ENCODE assay signal across 10 cellular contexts in genomic region chr19:49403404-49404187, GRCh38. TPM values are rescaled to one million over a fixed set of nuclear protein-coding genes. Genes with fewer than 3 reads are reported as not detected.
DNase-seq lines count a peak whose midpoint lies in the region; ATAC-seq and TF ChIP-seq lines count a peak whose summit lies in the region.
"Had no signal": no experiment of that assay in that cellular context is flagged by ENCODE, and none has a peak within 500 bp of the region (broad histone marks: within the 10 kb centered on the region; RNA-seq: fewer than 3 reads in every experiment).

No MANE protein-coding gene starts in this region.

- H3K4me3 ChIP-seq in RWPE2 (ENCODE audit: severe bottlenecking), result no peak overlapping the region

- no peak overlapping the region for H3K4me3 Mint-ChIP-seq in HFFc6

- peak overlapping the region; percentile 44 for H3K27ac ChIP-seq in RWPE2 (ENCODE audit: poor library complexity, severe bottlenecking)
- H3K27ac ChIP-seq: HL-60 had no signal

- TF ChIP-seq POLR2A in GM18505 (IDR thresholded peaks at IDR 0.05; ENCODE audit: borderline replicate concordance, extremely low read depth, insufficient read depth, insufficient read length), result no peak

- no peaks in the 10 kb centered on the region for H3K9me3 ChIP-seq in RWPE2 (ENCODE audit: severe bottlenecking)

- H3K4me1 Mint-ChIP-seq in HFFc6 (ENCODE audit: low read depth), result 0 out of 2 replicates have a peak, but pooled peaks cover 1% of the 10 kb centered on the region

- H3K4me1 ChIP-seq in RWPE2 (ENCODE audit: insufficient read depth, poor library complexity, severe bottlenecking), result peaks cover 5% of the 10 kb centered on the region

- DNase-seq in DMS53 treated with DMSO at 0.1 percent for 48 hours (lab: John Stamatoyannopoulos, UW; ENCODE audit: unreplicated experiment) (peak; percentile 60), NCI-H1092 treated with DMSO at 0.1 percent for 48 hours (lab: John Stamatoyannopoulos, UW) (peak; percentile 74), RWPE2 (ENCODE audit: low spot score) (no peak), kidney tubule cell (ENCODE audit: low spot score) (peak; percentile 43), HFFc6 (no peak)
- DNase-seq in stimulated activated CD4-positive, alpha-beta T cell treated with anti-CD3 and anti-CD28 coated beads, Interleukin-2, amount 100 ng/mL, for 48 hours, result no peak

- TF ChIP-seq CTCF in RWPE2 (IDR thresholded peaks at IDR 0.05; ENCODE audit: poor library complexity, severe bottlenecking) (no peak), HFFc6 (IDR thresholded peaks at IDR 0.05) (no peak)

- ATAC-seq in RWPE2 (ENCODE audit: low read depth), result peak; percentile 96
- no peak for ATAC-seq in GM18505 (IDR thresholded peaks at IDR 0.05; ENCODE audit: unreplicated experiment)
- ATAC-seq in GM21515 (IDR thresholded peaks at IDR 0.05; ENCODE audit: unreplicated experiment), result no peak

- peaks cover 44% of the 10 kb centered on the region for H3K27me3 Mint-ChIP-seq in HFFc6 (ENCODE audit: insufficient read depth)

- no peaks in the 10 kb centered on the region for H3K9me3 Mint-ChIP-seq in HFFc6

- no peaks in the 10 kb centered on the region for H3K36me3 Mint-ChIP-seq in HFFc6 (ENCODE audit: low read depth)

- H3K27ac Mint-ChIP-seq in HFFc6, result no peak overlapping the region

- no peaks in the 10 kb centered on the region for H3K36me3 ChIP-seq in RWPE2 (ENCODE audit: low read depth)

- no peaks in the 10 kb centered on the region for H3K27me3 ChIP-seq in RWPE2 (ENCODE audit: insufficient read depth, poor library complexity, severe bottlenecking)

RNA-seq across cellular contexts. Expression of gene KASH5, which starts 15.5 kb away (rescaled TPM):
- not detected for total RNA-seq in HFFc6 (2021; fragmentation: NEBNext Ultra II Directional; extraction: Animal tissue kit (Norgen Biotek cat#: 25700))
- total RNA-seq: T-helper 1 cell treated with Interleukin-12 subunit alpha and Interleukin-12 subunit beta and Interleukin-4 antibody, amounts not matched to agents 30 ng/mL and 1 ng/mL, for 36 hours had no signal

RNA-seq across cellular contexts. Expression of gene PTH2, which starts 19.6 kb away (rescaled TPM):
- total RNA-seq in HFFc6 (2021; fragmentation: NEBNext Ultra II Directional; extraction: Animal tissue kit (Norgen Biotek cat#: 25700)), result not detected
- total RNA-seq: T-helper 1 cell treated with Interleukin-12 subunit alpha and Interleukin-12 subunit beta and Interleukin-4 antibody, amounts not matched to agents 30 ng/mL and 1 ng/mL, for 36 hours had no signal

RNA-seq across cellular contexts. Expression of gene GFY, which starts 21.6 kb away (rescaled TPM):
- total RNA-seq in HFFc6 (2021; fragmentation: NEBNext Ultra II Directional; extraction: Animal tissue kit (Norgen Biotek cat#: 25700)), result not detected
- total RNA-seq: T-helper 1 cell treated with Interleukin-12 subunit alpha and Interleukin-12 subunit beta and Interleukin-4 antibody, amounts not matched to agents 30 ng/mL and 1 ng/mL, for 36 hours had no signal

RNA-seq across cellular contexts. Expression of gene SLC17A7, which starts 37.7 kb away (rescaled TPM):
- under 1 TPM in 5 of 6 experiments, not detected in 1; 0.05 to 0.17 (median 0.09) TPM for total RNA-seq in HFFc6 (2021; fragmentation: NEBNext Ultra II Directional; extraction: Animal tissue kit (Norgen Biotek cat#: 25700))

RNA-seq across cellular contexts. Expression of gene DKKL1, which starts 39.9 kb away (rescaled TPM):
- not detected for total RNA-seq in HFFc6 (2021; fragmentation: NEBNext Ultra II Directional; extraction: Animal tissue kit (Norgen Biotek cat#: 25700))
- total RNA-seq: T-helper 1 cell treated with Interleukin-12 subunit alpha and Interleukin-12 subunit beta and Interleukin-4 antibody, amounts not matched to agents 30 ng/mL and 1 ng/mL, for 36 hours had no signal

Comparison
In these comparisons a context has a peak if more than half of its experiments do, and no peak if none do; other contexts are left out.
1. DNase-seq: peak in DMS53 treated with DMSO at 0.1 percent for 48 hours (single experiment), NCI-H1092 treated with DMSO at 0.1 percent for 48 hours (single experiment) and kidney tubule cell (single experiment); none in RWPE2 (single experiment), stimulated activated CD4-positive, alpha-beta T cell treated with anti-CD3 and anti-CD28 coated beads, Interleukin-2, amount 100 ng/mL, for 48 hours (0 of 2) and HFFc6 (single experiment).